Comparison of ENCODE assay signal across 9 cellular contexts in genomic region chr3:8416965-8417364, GRCh38.
A peak's percentile ranks its signal among the peaks of the same experiment; 100 is the strongest.
DNase-seq lines count a peak whose midpoint lies in the region; ATAC-seq lines count a peak whose summit lies in the region.
"Had no signal": no experiment of that assay in that cellular context is flagged by ENCODE, and none has a peak within 500 bp of the region (broad histone marks: within the 10 kb centered on the region; RNA-seq: fewer than 3 reads in every experiment).

No MANE protein-coding gene starts in this region.

- H2BK5ac ChIP-seq in mesendoderm (ENCODE audit: low read length) = no peak overlapping the region

- H3K4ac ChIP-seq in mesendoderm (ENCODE audit: low read depth, low read length) = no peak overlapping the region

- no peaks in the 10 kb centered on the region for H3K79me1 ChIP-seq in mesendoderm (ENCODE audit: low read length)

- H4K5ac ChIP-seq in mesendoderm (ENCODE audit: low read length) = no peak overlapping the region

- no peak overlapping the region for H3K4me2 ChIP-seq in mesendoderm (ENCODE audit: low read length)

- no peak overlapping the region for H4K8ac ChIP-seq in mesendoderm (ENCODE audit: low read depth, low read length)

- no peak overlapping the region for H2BK15ac ChIP-seq in mesendoderm (replicated peaks; ENCODE audit: low read depth)

- H2AK5ac ChIP-seq in mesendoderm (ENCODE audit: low read length) = no peak overlapping the region

- peak overlapping the region; percentile 16 for H3K18ac ChIP-seq in mesendoderm (ENCODE audit: low read length)

- H3K9ac ChIP-seq in mesendoderm (ENCODE audit: low read length) = no peak overlapping the region

- H3K36me3 ChIP-seq in mesendoderm (ENCODE audit: control insufficient read depth, insufficient read depth, low read length) = no peaks in the 10 kb centered on the region
- H3K36me3 ChIP-seq: spleen had no signal

- WGBS in mesendoderm (ENCODE audit: extremely low coverage, insufficient coverage, low lambda C conversion rate) = no CpG with 5 or more reads among the region's 4 CpGs

- H3K56ac ChIP-seq in mesendoderm (ENCODE audit: low read length) = no peak overlapping the region

- H3K4me1 ChIP-seq in mesendoderm (ENCODE audit: control insufficient read depth, low read depth, low read length) = no peaks in the 10 kb centered on the region

- no peak overlapping the region for H2BK120ac ChIP-seq in mesendoderm (ENCODE audit: low read depth, low read length)

- H3K4me3 ChIP-seq in mesendoderm (ENCODE audit: low read length) = no peak overlapping the region

- no peaks in the 10 kb centered on the region for H3K27me3 ChIP-seq in mesendoderm (ENCODE audit: insufficient read depth, low read length, poor library complexity)
- H3K27me3 ChIP-seq: spleen had no signal

- DNase-seq in EL (peak; percentile 20), amniotic epithelial cell (ENCODE audit: low read depth) (peak; percentile 35), mesendoderm (peak; percentile 60), COLO668 (lab: John Stamatoyannopoulos, UW; ENCODE audit: unreplicated experiment) (no peak), NCI-H2107 (lab: John Stamatoyannopoulos, UW) (no peak), NCI-H146 treated with DMSO at 0.1 percent for 48 hours (lab: John Stamatoyannopoulos, UW; ENCODE audit: unreplicated experiment) (no peak)
- DNase-seq: spleen had no signal

- no peak overlapping the region for H3K27ac ChIP-seq in mesendoderm (ENCODE audit: low read depth, low read length)
- H3K27ac ChIP-seq: spleen had no signal

- H3K79me2 ChIP-seq in mesendoderm (ENCODE audit: control insufficient read depth, insufficient read depth, low read length) = no peaks in the 10 kb centered on the region

- H3K23ac ChIP-seq in mesendoderm (ENCODE audit: low read length) = no peak overlapping the region

- ATAC-seq in HG02973 (IDR thresholded peaks at IDR 0.05; ENCODE audit: unreplicated experiment) (peak; percentile 49), GM21381 (IDR thresholded peaks at IDR 0.05; ENCODE audit: unreplicated experiment) (no peak)

Comparison
In these comparisons a context has a peak if more than half of its experiments do, and no peak if none do; other contexts are left out.
1. DNase-seq: peak in EL (single experiment), amniotic epithelial cell (single experiment) and mesendoderm (single experiment); none in COLO668 (single experiment), NCI-H2107 (single experiment) and NCI-H146 treated with DMSO at 0.1 percent for 48 hours (single experiment).